In genomic region chr12:106717671-106718070, GRCh38 we compare ENCODE assay signal across 36 cellular contexts.
"Had no signal": no experiment of that assay in that cellular context is flagged by ENCODE, and none has a peak within 500 bp of the region (broad histone marks: within the 10 kb centered on the region; RNA-seq: fewer than 3 reads in every experiment).

No MANE protein-coding gene starts in this region.

- H3K36me3 Mint-ChIP-seq: activated CD4-positive, alpha-beta memory T cell treated with anti-CD3 and anti-CD28 coated beads for 36 hours; activated CD8-positive, alpha-beta memory T cell treated with anti-CD3 and anti-CD28 coated beads, Interleukin-2, amount 10 ng/mL, durations not matched to agents 7 days and 5 days; activated naive CD4-positive, alpha-beta T cell treated with anti-CD3 and anti-CD28 coated beads, Interleukin-2, amount 50 U/mL, for 24 hours; activated naive CD8-positive, alpha-beta T cell treated with anti-CD3 and anti-CD28 coated beads for 36 hours had no signal

- H3K36me3 ChIP-seq: adrenal gland, esophagus muscularis mucosa, gastrocnemius medialis, WERI-Rb-1 had no signal

- H3K27ac Mint-ChIP-seq: activated B cell treated with CpG ODN at 0.5 μM for 24 hours; activated CD4-positive, alpha-beta memory T cell treated with anti-CD3 and anti-CD28 coated beads for 36 hours; activated CD8-positive, alpha-beta memory T cell treated with anti-CD3 and anti-CD28 coated beads, Interleukin-2, amount 10 ng/mL, durations not matched to agents 7 days and 5 days; activated CD8-positive, alpha-beta T cell treated with anti-CD3 and anti-CD28 coated beads, Interleukin-2, amount 10 ng/mL, durations not matched to agents 7 days and 5 days; activated naive CD4-positive, alpha-beta T cell treated with anti-CD3 and anti-CD28 coated beads for 36 hours; activated naive CD4-positive, alpha-beta T cell treated with anti-CD3 and anti-CD28 coated beads, Interleukin-2, amount 50 U/mL, for 24 hours; activated naive CD8-positive, alpha-beta T cell treated with anti-CD3 and anti-CD28 coated beads for 36 hours; activated naive CD8-positive, alpha-beta T cell treated with anti-CD3 and anti-CD28 coated beads, Interleukin-2, amount 50 U/mL, for 24 hours; activated T-helper 1 cell treated with anti-CD3 and anti-CD28 coated beads, Interleukin-12 subunit alpha, Interleukin-12 subunit beta, Interleukin-2, Interleukin-4 antibody, amounts not matched to agents 30 ng/mL and 10 ng/mL and 1 ng/mL, durations not matched to agents 14 hours and 24 hours and 36 hours; activated T-helper 2 cell treated with anti-CD3 and anti-CD28 coated beads, Interferon-gamma antibody, Interleukin-2, Interleukin-4, amounts not matched to agents 10 μg/mL and 5 μg/mL and 100 μg/mL, durations not matched to agents 14 hours and 24 hours and 36 hours; effector memory CD8-positive, alpha-beta T cell; T-helper 17 cell; T-helper 2 cell treated with Interferon-gamma antibody and Interleukin-4, amounts not matched to agents 5 μg/mL and 100 μg/mL, for 36 hours had no signal

- H3K27me3 Mint-ChIP-seq: activated naive CD4-positive, alpha-beta T cell treated with anti-CD3 and anti-CD28 coated beads, Interleukin-2, amount 50 U/mL, for 24 hours; activated naive CD8-positive, alpha-beta T cell treated with anti-CD3 and anti-CD28 coated beads for 36 hours; activated naive CD8-positive, alpha-beta T cell treated with anti-CD3 and anti-CD28 coated beads, Interleukin-2, amount 50 U/mL, for 24 hours had no signal

- H3K4me3 ChIP-seq: adrenal gland, body of pancreas, esophagus muscularis mucosa, gastrocnemius medialis had no signal

- H3K27me3 ChIP-seq: adrenal gland, body of pancreas, esophagus muscularis mucosa, gastrocnemius medialis had no signal

- H3K4me1 ChIP-seq: adrenal gland, body of pancreas, esophagus muscularis mucosa, foreskin keratinocyte, gastrocnemius medialis had no signal

- H3K9me3 ChIP-seq: adrenal gland, body of pancreas, esophagus muscularis mucosa, gastrocnemius medialis had no signal

- DNase-seq: activated B cell treated with CpG ODN at 0.5 μM for 24 hours; activated CD4-positive, alpha-beta memory T cell treated with anti-CD3 and anti-CD28 coated beads for 36 hours; activated CD4-positive, alpha-beta T cell treated with anti-CD3 and anti-CD28 coated beads for 48 hours; activated CD4-positive, alpha-beta T cell treated with anti-CD3 and anti-CD28 coated beads, Interleukin-2, amount 50 U/mL, for 1 hour; activated CD8-positive, alpha-beta memory T cell treated with anti-CD3 and anti-CD28 coated beads, Interleukin-2, amount 10 ng/mL, durations not matched to agents 7 days and 5 days; activated CD8-positive, alpha-beta memory T cell treated with anti-CD3 and anti-CD28 coated beads, Interleukin-2, amount 50 U/mL, for 4 hours; activated CD8-positive, alpha-beta T cell treated with anti-CD3 and anti-CD28 coated beads, Interleukin-2, amount 10 ng/mL, durations not matched to agents 7 days and 5 days; activated effector memory CD4-positive, alpha-beta T cell treated with anti-CD3 and anti-CD28 coated beads, Interleukin-2, amount 50 U/mL, for 16 hours; activated naive CD4-positive, alpha-beta T cell treated with anti-CD3 and anti-CD28 coated beads for 36 hours; activated naive CD8-positive, alpha-beta T cell treated with anti-CD3 and anti-CD28 coated beads for 36 hours; activated naive CD8-positive, alpha-beta T cell treated with anti-CD3 and anti-CD28 coated beads, Interleukin-2, amount 50 U/mL, for 24 hours; activated T-cell treated with anti-CD3 and anti-CD28 coated beads, Interleukin-2, amount 50 U/mL, for 1 hour; activated T-cell treated with anti-CD3 and anti-CD28 coated beads, Interleukin-2, amount 50 U/mL, for 48 hours; adrenal gland; amygdala; aorta; body of pancreas; caudate nucleus; cortex of kidney; dermis blood vessel endothelial cell; effector CD4-positive, alpha-beta T cell; effector memory CD8-positive, alpha-beta T cell; erythroblast; foreskin keratinocyte; gastrocnemius medialis; glutamatergic neuron; T-helper 1 cell; T-helper 17 cell; T1000; WERI-Rb-1 had no signal

- H3K9me3 Mint-ChIP-seq: activated B cell treated with CpG ODN at 0.5 μM for 24 hours; activated CD4-positive, alpha-beta memory T cell treated with anti-CD3 and anti-CD28 coated beads for 36 hours; activated naive CD4-positive, alpha-beta T cell treated with anti-CD3 and anti-CD28 coated beads for 36 hours; activated naive CD4-positive, alpha-beta T cell treated with anti-CD3 and anti-CD28 coated beads, Interleukin-2, amount 50 U/mL, for 24 hours; activated naive CD8-positive, alpha-beta T cell treated with anti-CD3 and anti-CD28 coated beads for 36 hours; activated naive CD8-positive, alpha-beta T cell treated with anti-CD3 and anti-CD28 coated beads, Interleukin-2, amount 50 U/mL, for 24 hours; activated T-helper 1 cell treated with anti-CD3 and anti-CD28 coated beads, Interleukin-12 subunit alpha, Interleukin-12 subunit beta, Interleukin-2, Interleukin-4 antibody, amounts not matched to agents 30 ng/mL and 10 ng/mL and 1 ng/mL, durations not matched to agents 14 hours and 24 hours and 36 hours; activated T-helper 2 cell treated with anti-CD3 and anti-CD28 coated beads, Interferon-gamma antibody, Interleukin-2, Interleukin-4, amounts not matched to agents 10 μg/mL and 5 μg/mL and 100 μg/mL, durations not matched to agents 14 hours and 24 hours and 36 hours; effector memory CD8-positive, alpha-beta T cell; T-helper 2 cell treated with Interferon-gamma antibody and Interleukin-4, amounts not matched to agents 5 μg/mL and 100 μg/mL, for 36 hours had no signal

- H3K27ac ChIP-seq: adrenal gland, body of pancreas, esophagus muscularis mucosa, foreskin keratinocyte, gastrocnemius medialis, WERI-Rb-1 had no signal

- ATAC-seq: activated CD4-positive, CD25-positive, alpha-beta regulatory T cell treated with anti-CD3 and anti-CD28 coated beads, Interleukin-2, amount 50 U/mL, for 24 hours; activated CD8-positive, alpha-beta memory T cell treated with anti-CD3 and anti-CD28 coated beads, Interleukin-2, amount 10 ng/mL, durations not matched to agents 7 days and 5 days; activated CD8-positive, alpha-beta T cell treated with anti-CD3 and anti-CD28 coated beads, Interleukin-2, amount 10 ng/mL, durations not matched to agents 7 days and 5 days; activated naive CD8-positive, alpha-beta T cell treated with anti-CD3 and anti-CD28 coated beads, Interleukin-2, amount 50 U/mL, for 24 hours; body of pancreas; effector memory CD8-positive, alpha-beta T cell; foreskin keratinocyte; gastrocnemius medialis; T-helper 17 cell had no signal

- H3K4me3 Mint-ChIP-seq: activated B cell treated with CpG ODN at 0.5 μM for 24 hours; activated CD4-positive, alpha-beta memory T cell treated with anti-CD3 and anti-CD28 coated beads for 36 hours; activated CD8-positive, alpha-beta memory T cell treated with anti-CD3 and anti-CD28 coated beads, Interleukin-2, amount 10 ng/mL, durations not matched to agents 7 days and 5 days; activated CD8-positive, alpha-beta T cell treated with anti-CD3 and anti-CD28 coated beads, Interleukin-2, amount 10 ng/mL, durations not matched to agents 7 days and 5 days; activated naive CD4-positive, alpha-beta T cell treated with anti-CD3 and anti-CD28 coated beads for 36 hours; activated naive CD4-positive, alpha-beta T cell treated with anti-CD3 and anti-CD28 coated beads, Interleukin-2, amount 50 U/mL, for 24 hours; activated naive CD8-positive, alpha-beta T cell treated with anti-CD3 and anti-CD28 coated beads for 36 hours; activated naive CD8-positive, alpha-beta T cell treated with anti-CD3 and anti-CD28 coated beads, Interleukin-2, amount 50 U/mL, for 24 hours; activated T-helper 1 cell treated with anti-CD3 and anti-CD28 coated beads, Interleukin-12 subunit alpha, Interleukin-12 subunit beta, Interleukin-2, Interleukin-4 antibody, amounts not matched to agents 30 ng/mL and 10 ng/mL and 1 ng/mL, durations not matched to agents 14 hours and 24 hours and 36 hours; effector memory CD8-positive, alpha-beta T cell; T-helper 17 cell; T-helper 2 cell treated with Interferon-gamma antibody and Interleukin-4, amounts not matched to agents 5 μg/mL and 100 μg/mL, for 36 hours had no signal

- H3K4me1 Mint-ChIP-seq: activated B cell treated with CpG ODN at 0.5 μM for 24 hours; activated CD8-positive, alpha-beta memory T cell treated with anti-CD3 and anti-CD28 coated beads, Interleukin-2, amount 10 ng/mL, durations not matched to agents 7 days and 5 days; activated naive CD4-positive, alpha-beta T cell treated with anti-CD3 and anti-CD28 coated beads, Interleukin-2, amount 50 U/mL, for 24 hours; activated naive CD8-positive, alpha-beta T cell treated with anti-CD3 and anti-CD28 coated beads for 36 hours; activated naive CD8-positive, alpha-beta T cell treated with anti-CD3 and anti-CD28 coated beads, Interleukin-2, amount 50 U/mL, for 24 hours had no signal
